Comparison of ENCODE assay signal across 1 cellular context in the genomic region with DNA sequence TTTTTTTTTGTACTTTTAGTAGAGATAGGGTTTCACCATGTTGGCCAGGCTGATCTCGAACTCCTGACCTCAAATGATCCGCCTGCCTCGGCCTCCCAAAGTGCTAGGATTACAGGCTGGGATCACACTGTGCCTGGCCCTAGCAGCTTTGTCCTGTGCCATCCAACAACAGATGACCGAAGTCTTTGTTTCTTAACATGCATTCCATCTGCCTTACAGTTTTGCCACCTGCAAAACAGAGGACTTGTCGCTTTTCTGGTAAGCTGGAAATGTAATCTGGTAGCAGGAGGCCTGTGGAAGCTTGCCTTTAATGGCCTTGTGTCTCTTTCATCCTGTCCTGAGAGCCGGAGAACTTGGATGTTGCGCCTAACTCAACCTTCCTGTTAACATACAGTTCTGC.
TF ChIP-seq lines count a peak whose summit lies in the region.

No MANE protein-coding gene starts in this region.

TF ChIP-seq in SK-N-SH treated with all-trans-retinoic acid at 6 μM for 48 hours, 23 proteins besides CTCF, POLR2A, EP300 and RAD21 (continued from another document):
- TF ChIP-seq, protein P1, sequence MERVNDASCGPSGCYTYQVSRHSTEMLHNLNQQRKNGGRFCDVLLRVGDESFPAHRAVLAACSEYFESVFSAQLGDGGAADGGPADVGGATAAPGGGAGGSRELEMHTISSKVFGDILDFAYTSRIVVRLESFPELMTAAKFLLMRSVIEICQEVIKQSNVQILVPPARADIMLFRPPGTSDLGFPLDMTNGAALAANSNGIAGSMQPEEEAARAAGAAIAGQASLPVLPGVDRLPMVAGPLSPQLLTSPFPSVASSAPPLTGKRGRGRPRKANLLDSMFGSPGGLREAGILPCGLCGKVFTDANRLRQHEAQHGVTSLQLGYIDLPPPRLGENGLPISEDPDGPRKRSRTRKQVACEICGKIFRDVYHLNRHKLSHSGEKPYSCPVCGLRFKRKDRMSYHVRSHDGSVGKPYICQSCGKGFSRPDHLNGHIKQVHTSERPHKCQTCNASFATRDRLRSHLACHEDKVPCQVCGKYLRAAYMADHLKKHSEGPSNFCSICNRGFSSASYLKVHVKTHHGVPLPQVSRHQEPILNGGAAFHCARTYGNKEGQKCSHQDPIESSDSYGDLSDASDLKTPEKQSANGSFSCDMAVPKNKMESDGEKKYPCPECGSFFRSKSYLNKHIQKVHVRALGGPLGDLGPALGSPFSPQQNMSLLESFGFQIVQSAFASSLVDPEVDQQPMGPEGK (CRISPR knock-in tag; IDR thresholded peaks at IDR 0.05; ENCODE audit: borderline replicate concordance), result no peak
- TF ChIP-seq ISL1 (CRISPR knock-in tag; IDR thresholded peaks at IDR 0.05), result no peak
- no peak for TF ChIP-seq ZNF8 (CRISPR knock-in tag; IDR thresholded peaks at IDR 0.05)
